15 cellular contexts compared by ENCODE assay signal in the genomic region with DNA sequence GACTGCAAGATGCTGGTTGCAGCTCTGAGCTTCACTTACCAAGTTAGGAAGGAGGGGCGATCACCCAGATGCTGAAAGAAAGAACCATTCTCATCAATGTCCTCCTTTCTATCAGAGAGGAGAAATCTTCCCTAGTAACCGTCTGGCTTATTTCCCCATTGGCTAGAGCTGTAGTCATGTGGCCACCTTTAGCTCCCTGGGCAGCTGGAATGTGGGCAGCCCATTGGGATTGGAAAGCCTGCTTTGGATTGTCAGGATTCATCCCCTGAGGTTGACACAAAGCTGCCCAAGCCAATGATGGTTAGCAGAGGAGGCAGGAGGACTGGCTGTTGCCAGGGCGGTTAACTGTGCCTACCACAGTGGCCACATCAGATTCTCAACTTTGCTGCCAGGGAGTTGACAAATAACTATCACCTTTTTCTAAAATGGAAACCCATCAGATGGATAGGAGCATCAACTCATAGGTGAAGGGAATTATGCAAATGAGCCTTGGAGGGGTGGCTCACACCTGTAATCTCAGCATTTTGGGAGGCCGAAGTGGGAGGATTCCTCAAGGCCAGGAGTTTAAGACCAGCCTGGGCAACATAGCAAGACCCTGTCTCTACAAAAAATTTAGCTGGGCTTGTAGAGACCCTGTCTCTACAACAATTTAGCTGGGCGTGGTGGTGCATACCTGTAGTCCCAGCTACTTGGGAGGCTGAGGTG.
"Had no signal": no experiment of that assay in that cellular context is flagged by ENCODE, and none has a peak within 500 bp of the region (broad histone marks: within the 10 kb centered on the region; RNA-seq: fewer than 3 reads in every experiment).

No MANE protein-coding gene starts in this region.

- H3K27me3 ChIP-seq: cardiac muscle cell, esophagus muscularis mucosa, pancreas, sigmoid colon had no signal

- H3K9me3 ChIP-seq: esophagus muscularis mucosa, pancreas, sigmoid colon, thoracic aorta had no signal

- H3K4me1 ChIP-seq: esophagus muscularis mucosa, pancreas, sigmoid colon had no signal

- H3K27ac ChIP-seq: cardiac muscle cell, esophagus muscularis mucosa, pancreas, sigmoid colon, thoracic aorta had no signal

- H3K4me3 ChIP-seq: cardiac muscle cell, esophagus muscularis mucosa, lung, pancreas, sigmoid colon, thoracic aorta had no signal

- H3K36me3 ChIP-seq: cardiac muscle cell, esophagus muscularis mucosa, pancreas, sigmoid colon, thoracic aorta had no signal

- ATAC-seq: left cardiac atrium, pancreas had no signal

- DNase-seq: activated CD4-positive, alpha-beta T cell treated with anti-CD3 and anti-CD28 coated beads for 1 hour; activated CD4-positive, alpha-beta T cell treated with anti-CD3 and anti-CD28 coated beads, Interleukin-2, amount 50 U/mL, for 48 hours; activated naive CD4-positive, alpha-beta T cell treated with anti-CD3 and anti-CD28 coated beads, Interleukin-2, amount 50 U/mL, for 16 hours; activated T-cell treated with anti-CD3 and anti-CD28 coated beads, Interleukin-2, amount 50 U/mL, for 1 hour; hippocampal formation; left cardiac atrium; pancreas; sigmoid colon; stimulated activated CD4-positive, alpha-beta T cell treated with anti-CD3 and anti-CD28 coated beads, Interleukin-1b, Interleukin-23, amount 100 ng/mL, for 48 hours; T-helper 1 cell; T1000 had no signal
